Comparison of ENCODE assay signal across 2 cellular contexts in the genomic region with DNA sequence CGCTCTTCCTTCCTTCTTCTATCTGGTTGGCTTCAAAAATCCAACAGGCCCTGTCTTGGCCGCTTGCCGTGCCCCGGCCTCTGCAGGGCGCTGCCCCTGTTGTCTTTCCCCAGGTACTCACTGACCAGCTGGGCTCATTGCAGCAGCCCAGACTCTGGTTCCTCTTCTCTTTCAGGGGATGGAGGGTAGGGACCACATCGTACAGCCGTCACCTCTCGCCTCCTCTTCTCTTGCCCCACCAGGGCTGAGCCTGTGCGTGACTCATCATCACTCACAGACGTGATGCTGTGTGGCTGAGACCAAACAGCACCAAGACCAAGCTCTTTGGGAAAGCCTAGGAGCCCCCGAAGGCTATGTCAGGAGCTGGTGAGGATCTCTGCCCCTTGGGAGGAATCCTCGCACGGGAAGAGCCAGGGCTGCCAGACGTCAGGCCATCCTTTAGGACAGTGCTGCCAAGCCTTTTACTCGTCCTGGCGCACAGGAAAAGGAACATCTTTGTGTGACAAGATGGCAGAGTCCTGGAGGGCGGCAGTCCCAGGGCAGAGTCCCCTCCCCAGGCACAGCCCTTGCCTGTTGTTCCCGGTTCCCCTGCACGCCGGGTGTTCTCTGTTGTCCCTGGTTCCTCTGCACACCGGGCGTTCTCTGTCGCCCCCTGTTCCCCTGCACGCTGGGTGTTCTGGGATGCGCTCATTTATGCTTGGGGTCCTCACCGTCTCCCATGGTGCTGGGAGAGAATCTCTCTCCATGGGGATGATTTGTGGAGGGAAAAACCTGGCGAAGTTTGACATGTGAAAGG.
TF ChIP-seq lines count a peak whose summit lies in the region.

No MANE protein-coding gene starts in this region.

TF ChIP-seq in SK-N-SH treated with all-trans-retinoic acid at 6 μM for 48 hours, 23 proteins besides CTCF, POLR2A, EP300 and RAD21 (continued from another document):
- TF ChIP-seq ESRRG (CRISPR knock-in tag; IDR thresholded peaks at IDR 0.05) (no peak), ZNF8 (CRISPR knock-in tag; IDR thresholded peaks at IDR 0.05) (no peak), CSDC2 (CRISPR knock-in tag; IDR thresholded peaks at IDR 0.05) (no peak), GLIS3 (CRISPR knock-in tag; IDR thresholded peaks at IDR 0.05) (no peak), ZC3H10 (CRISPR knock-in tag; IDR thresholded peaks at IDR 0.05) (no peak), TOX (CRISPR knock-in tag; IDR thresholded peaks at IDR 0.05; ENCODE audit: borderline replicate concordance) (no peak), ZFP3 (CRISPR knock-in tag; IDR thresholded peaks at IDR 0.05) (no peak), ZNF70 (CRISPR knock-in tag; IDR thresholded peaks at IDR 0.05) (no peak), SNAI2 (CRISPR knock-in tag; IDR thresholded peaks at IDR 0.05) (no peak)
- TF ChIP-seq, protein P1, sequence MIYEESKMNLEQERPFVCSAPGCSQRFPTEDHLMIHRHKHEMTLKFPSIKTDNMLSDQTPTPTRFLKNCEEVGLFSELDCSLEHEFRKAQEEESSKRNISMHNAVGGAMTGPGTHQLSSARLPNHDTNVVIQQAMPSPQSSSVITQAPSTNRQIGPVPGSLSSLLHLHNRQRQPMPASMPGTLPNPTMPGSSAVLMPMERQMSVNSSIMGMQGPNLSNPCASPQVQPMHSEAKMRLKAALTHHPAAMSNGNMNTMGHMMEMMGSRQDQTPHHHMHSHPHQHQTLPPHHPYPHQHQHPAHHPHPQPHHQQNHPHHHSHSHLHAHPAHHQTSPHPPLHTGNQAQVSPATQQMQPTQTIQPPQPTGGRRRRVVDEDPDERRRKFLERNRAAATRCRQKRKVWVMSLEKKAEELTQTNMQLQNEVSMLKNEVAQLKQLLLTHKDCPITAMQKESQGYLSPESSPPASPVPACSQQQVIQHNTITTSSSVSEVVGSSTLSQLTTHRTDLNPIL (CRISPR knock-in tag; IDR thresholded peaks at IDR 0.05; ENCODE audit: low read depth), result no peak
- TF ChIP-seq, protein P2, sequence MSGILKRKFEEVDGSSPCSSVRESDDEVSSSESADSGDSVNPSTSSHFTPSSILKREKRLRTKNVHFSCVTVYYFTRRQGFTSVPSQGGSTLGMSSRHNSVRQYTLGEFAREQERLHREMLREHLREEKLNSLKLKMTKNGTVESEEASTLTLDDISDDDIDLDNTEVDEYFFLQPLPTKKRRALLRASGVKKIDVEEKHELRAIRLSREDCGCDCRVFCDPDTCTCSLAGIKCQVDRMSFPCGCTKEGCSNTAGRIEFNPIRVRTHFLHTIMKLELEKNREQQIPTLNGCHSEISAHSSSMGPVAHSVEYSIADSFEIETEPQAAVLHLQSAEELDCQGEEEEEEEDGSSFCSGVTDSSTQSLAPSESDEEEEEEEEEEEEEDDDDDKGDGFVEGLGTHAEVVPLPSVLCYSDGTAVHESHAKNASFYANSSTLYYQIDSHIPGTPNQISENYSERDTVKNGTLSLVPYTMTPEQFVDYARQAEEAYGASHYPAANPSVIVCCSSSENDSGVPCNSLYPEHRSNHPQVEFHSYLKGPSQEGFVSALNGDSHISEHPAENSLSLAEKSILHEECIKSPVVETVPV (CRISPR knock-in tag; IDR thresholded peaks at IDR 0.05), result no peak
TF ChIP-seq in SK-N-SH treated with all-trans-retinoic acid at 6 μM for 48 hours: peak in this region for 0.

TF ChIP-seq in SK-N-SH, 30 proteins besides CTCF, POLR2A, EP300 and RAD21 (continued from another document):
- TF ChIP-seq, protein P3, sequence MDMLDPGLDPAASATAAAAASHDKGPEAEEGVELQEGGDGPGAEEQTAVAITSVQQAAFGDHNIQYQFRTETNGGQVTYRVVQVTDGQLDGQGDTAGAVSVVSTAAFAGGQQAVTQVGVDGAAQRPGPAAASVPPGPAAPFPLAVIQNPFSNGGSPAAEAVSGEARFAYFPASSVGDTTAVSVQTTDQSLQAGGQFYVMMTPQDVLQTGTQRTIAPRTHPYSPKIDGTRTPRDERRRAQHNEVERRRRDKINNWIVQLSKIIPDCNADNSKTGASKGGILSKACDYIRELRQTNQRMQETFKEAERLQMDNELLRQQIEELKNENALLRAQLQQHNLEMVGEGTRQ (IDR thresholded peaks at IDR 0.05; ENCODE audit: borderline replicate concordance, low read depth, low read length), result no peak
- TF ChIP-seq SIN3A (IDR thresholded peaks at IDR 0.05; ENCODE audit: borderline replicate concordance, low read depth, low read length) (no peak), RFX5 (IDR thresholded peaks at IDR 0.05; ENCODE audit: low read length) (no peak), SMC3 (IDR thresholded peaks at IDR 0.05; ENCODE audit: low read depth, low read length) (no peak), NFIC (IDR thresholded peaks at IDR 0.05; ENCODE audit: borderline replicate concordance) (no peak), TCF12 (IDR thresholded peaks at IDR 0.05) (no peak), ELF1 (IDR thresholded peaks at IDR 0.05) (no peak), RCOR1 (IDR thresholded peaks at IDR 0.05; ENCODE audit: low read length) (no peak), MEF2A (IDR thresholded peaks at IDR 0.05; ENCODE audit: borderline replicate concordance, low read depth) (no peak), YY1 (IDR thresholded peaks at IDR 0.05; ENCODE audit: low read depth) (no peak), CHD2 (IDR thresholded peaks at IDR 0.05; ENCODE audit: low read length, partially characterized antibody) (no peak), GABPA (IDR thresholded peaks at IDR 0.05; ENCODE audit: low read depth) (no peak), MXI1 (IDR thresholded peaks at IDR 0.05; ENCODE audit: low read depth, low read length) (no peak), FOXM1 (IDR thresholded peaks at IDR 0.05; ENCODE audit: low read depth) (no peak)
- TF ChIP-seq, protein P4, sequence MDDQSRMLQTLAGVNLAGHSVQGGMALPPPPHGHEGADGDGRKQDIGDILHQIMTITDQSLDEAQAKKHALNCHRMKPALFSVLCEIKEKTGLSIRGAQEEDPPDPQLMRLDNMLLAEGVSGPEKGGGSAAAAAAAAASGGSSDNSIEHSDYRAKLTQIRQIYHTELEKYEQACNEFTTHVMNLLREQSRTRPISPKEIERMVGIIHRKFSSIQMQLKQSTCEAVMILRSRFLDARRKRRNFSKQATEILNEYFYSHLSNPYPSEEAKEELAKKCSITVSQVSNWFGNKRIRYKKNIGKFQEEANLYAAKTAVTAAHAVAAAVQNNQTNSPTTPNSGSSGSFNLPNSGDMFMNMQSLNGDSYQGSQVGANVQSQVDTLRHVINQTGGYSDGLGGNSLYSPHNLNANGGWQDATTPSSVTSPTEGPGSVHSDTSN (IDR thresholded peaks at IDR 0.05), result no peak
- TF ChIP-seq, protein P5, sequence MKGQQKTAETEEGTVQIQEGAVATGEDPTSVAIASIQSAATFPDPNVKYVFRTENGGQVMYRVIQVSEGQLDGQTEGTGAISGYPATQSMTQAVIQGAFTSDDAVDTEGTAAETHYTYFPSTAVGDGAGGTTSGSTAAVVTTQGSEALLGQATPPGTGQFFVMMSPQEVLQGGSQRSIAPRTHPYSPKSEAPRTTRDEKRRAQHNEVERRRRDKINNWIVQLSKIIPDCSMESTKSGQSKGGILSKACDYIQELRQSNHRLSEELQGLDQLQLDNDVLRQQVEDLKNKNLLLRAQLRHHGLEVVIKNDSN (IDR thresholded peaks at IDR 0.05; ENCODE audit: borderline replicate concordance, low read depth), result no peak
